In the genomic region with DNA sequence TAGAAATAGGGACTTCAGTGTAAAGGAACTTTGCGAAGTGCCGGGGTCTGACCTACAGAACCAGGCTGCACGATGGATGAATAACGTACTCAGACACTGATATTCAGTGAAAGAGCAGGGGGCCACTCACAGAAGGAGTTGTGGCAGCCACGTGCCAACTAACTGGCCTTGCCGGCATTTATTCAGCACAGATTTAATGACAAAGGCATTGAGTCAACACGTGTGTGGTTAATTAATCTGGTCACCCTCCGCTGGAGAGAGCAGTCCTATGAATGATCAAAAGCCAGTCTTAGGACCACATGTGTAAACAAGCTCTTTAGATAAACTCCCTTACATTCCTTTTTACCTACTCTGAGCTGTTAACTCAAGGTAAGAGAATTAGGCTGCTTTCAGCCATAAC, we compare ENCODE assay signal across 30 cellular contexts. TPM values are rescaled to one million over a fixed set of nuclear protein-coding genes. Genes with fewer than 3 reads are reported as not detected.
"Had no signal": no experiment of that assay in that cellular context is flagged by ENCODE, and none has a peak within 500 bp of the region (broad histone marks: within the 10 kb centered on the region; RNA-seq: fewer than 3 reads in every experiment).

No MANE protein-coding gene starts in this region.

- FAIRE-seq: TTC549 had no signal

- H3K4me3 Mint-ChIP-seq: activated CD4-positive, alpha-beta T cell treated with anti-CD3 and anti-CD28 coated beads, Interleukin-2, amount 10 ng/mL, durations not matched to agents 24 days and 14 days; activated CD8-positive, alpha-beta T cell treated with anti-CD3 and anti-CD28 coated beads for 36 hours; activated naive CD4-positive, alpha-beta T cell treated with anti-CD3 and anti-CD28 coated beads, Interleukin-2, amount 50 U/mL, for 24 hours; activated naive CD8-positive, alpha-beta T cell treated with anti-CD3 and anti-CD28 coated beads, Interleukin-2, amount 10 ng/mL, durations not matched to agents 7 days and 5 days; activated T-cell treated with anti-CD3 and anti-CD28 coated beads, Interleukin-2, amount 50 U/mL, for 72 hours; T-helper 1 cell treated with Interleukin-12 subunit alpha and Interleukin-12 subunit beta and Interleukin-4 antibody, amounts not matched to agents 30 μg/mL and 1 μg/mL, for 36 hours; T-helper 2 cell treated with Interferon-gamma antibody and Interleukin-4, amounts not matched to agents 5 μg/mL and 100 μg/mL, for 36 hours had no signal

- H3K27me3 ChIP-seq: ascending aorta, cardiac muscle cell, Peyer's patch, SJSA1 had no signal

- H3K9me3 Mint-ChIP-seq: activated naive CD4-positive, alpha-beta T cell treated with anti-CD3 and anti-CD28 coated beads, Interleukin-2, amount 50 U/mL, for 24 hours; activated T-cell treated with anti-CD3 and anti-CD28 coated beads, Interleukin-2, amount 50 U/mL, for 72 hours had no signal

- H3K4me1 ChIP-seq: SJSA1 had no signal

- H3K27ac Mint-ChIP-seq: activated CD4-positive, alpha-beta T cell treated with anti-CD3 and anti-CD28 coated beads, Interleukin-2, amount 10 ng/mL, durations not matched to agents 24 days and 14 days; activated CD8-positive, alpha-beta T cell treated with anti-CD3 and anti-CD28 coated beads for 36 hours; activated naive CD4-positive, alpha-beta T cell treated with anti-CD3 and anti-CD28 coated beads, Interleukin-2, amount 50 U/mL, for 24 hours; activated naive CD8-positive, alpha-beta T cell treated with anti-CD3 and anti-CD28 coated beads, Interleukin-2, amount 10 ng/mL, durations not matched to agents 7 days and 5 days; activated T-cell treated with anti-CD3 and anti-CD28 coated beads, Interleukin-2, amount 50 U/mL, for 72 hours; activated T-helper 2 cell treated with anti-CD3 and anti-CD28 coated beads, Interferon-gamma antibody, Interleukin-2, Interleukin-4, amounts not matched to agents 10 μg/mL and 5 μg/mL and 100 μg/mL, durations not matched to agents 14 hours and 24 hours and 36 hours; T-helper 1 cell treated with Interleukin-12 subunit alpha and Interleukin-12 subunit beta and Interleukin-4 antibody, amounts not matched to agents 30 μg/mL and 1 μg/mL, for 36 hours; T-helper 2 cell treated with Interferon-gamma antibody and Interleukin-4, amounts not matched to agents 5 μg/mL and 100 μg/mL, for 36 hours had no signal

- H3K4me3 ChIP-seq: ascending aorta, cardiac muscle cell, Peyer's patch, SJSA1 had no signal

- H3K36me3 ChIP-seq: ascending aorta, cardiac muscle cell, Peyer's patch had no signal

- H3K27me3 Mint-ChIP-seq: activated CD4-positive, alpha-beta T cell treated with anti-CD3 and anti-CD28 coated beads, Interleukin-2, amount 10 ng/mL, durations not matched to agents 24 days and 14 days; activated CD8-positive, alpha-beta T cell treated with anti-CD3 and anti-CD28 coated beads for 36 hours; activated naive CD4-positive, alpha-beta T cell treated with anti-CD3 and anti-CD28 coated beads, Interleukin-2, amount 50 U/mL, for 24 hours; activated naive CD8-positive, alpha-beta T cell treated with anti-CD3 and anti-CD28 coated beads, Interleukin-2, amount 10 ng/mL, durations not matched to agents 7 days and 5 days had no signal

- H3K4me2 ChIP-seq: SK-N-SH had no signal

- DNase-seq: activated CD4-positive, alpha-beta T cell treated with anti-CD3 and anti-CD28 coated beads, Interleukin-2, amount 10 ng/mL, durations not matched to agents 24 days and 14 days; activated CD4-positive, alpha-beta T cell treated with anti-CD3 and anti-CD28 coated beads, Interleukin-2, amount 50 U/mL, for 4 hours; activated CD8-positive, alpha-beta T cell treated with anti-CD3 and anti-CD28 coated beads for 36 hours; activated gamma-delta T cell; activated naive CD4-positive, alpha-beta T cell treated with Interleukin-2 at 50 U/mL for 16 hours; activated naive CD8-positive, alpha-beta T cell treated with anti-CD3 and anti-CD28 coated beads, Interleukin-2, amount 10 ng/mL, durations not matched to agents 7 days and 5 days; activated T-cell treated with anti-CD3 and anti-CD28 coated beads, Interleukin-2, amount 50 U/mL, for 1 hour; activated T-cell treated with anti-CD3 and anti-CD28 coated beads, Interleukin-2, amount 50 U/mL, for 72 hours; amygdala; NCI-H1105; NCI-H1417 treated with DMSO at 0.1 percent for 48 hours; NCI-H187 treated with DMSO at 0.1 percent for 48 hours; NCI-H2081; NCI-H226; NCI-H446 treated with DMSO at 0.1 percent for 48 hours; NCI-H524; PC-3; Peyer's patch; RPMI8226; SHP77 treated with DMSO at 0.1 percent for 48 hours; SK-N-SH had no signal

- H3K9me3 ChIP-seq: ascending aorta, SJSA1, SK-N-SH had no signal

- H3K9ac ChIP-seq: SK-N-SH had no signal

- H3K9me2 ChIP-seq: SK-N-SH had no signal

- ATAC-seq: activated CD8-positive, alpha-beta T cell treated with anti-CD3 and anti-CD28 coated beads for 36 hours; activated T-cell treated with anti-CD3 and anti-CD28 coated beads, Interleukin-2, amount 50 U/mL, for 72 hours; PC-3 had no signal

- H3K27ac ChIP-seq: ascending aorta, cardiac muscle cell, Peyer's patch, SJSA1 had no signal

RNA-seq across cellular contexts. Expression of gene B3GALT2, which starts 6.2 kb away (rescaled TPM):
- total RNA-seq: activated T-helper 2 cell treated with anti-CD3 and anti-CD28 coated beads, Interferon-gamma antibody, Interleukin-2, Interleukin-4, amounts not matched to agents 10 μg/mL and 5 μg/mL and 100 μg/mL, durations not matched to agents 14 hours and 24 hours and 36 hours; ascending aorta; MCF 10A; PC-3 had no signal
